ENCODE assay signal across 12 cellular contexts in the genomic region with DNA sequence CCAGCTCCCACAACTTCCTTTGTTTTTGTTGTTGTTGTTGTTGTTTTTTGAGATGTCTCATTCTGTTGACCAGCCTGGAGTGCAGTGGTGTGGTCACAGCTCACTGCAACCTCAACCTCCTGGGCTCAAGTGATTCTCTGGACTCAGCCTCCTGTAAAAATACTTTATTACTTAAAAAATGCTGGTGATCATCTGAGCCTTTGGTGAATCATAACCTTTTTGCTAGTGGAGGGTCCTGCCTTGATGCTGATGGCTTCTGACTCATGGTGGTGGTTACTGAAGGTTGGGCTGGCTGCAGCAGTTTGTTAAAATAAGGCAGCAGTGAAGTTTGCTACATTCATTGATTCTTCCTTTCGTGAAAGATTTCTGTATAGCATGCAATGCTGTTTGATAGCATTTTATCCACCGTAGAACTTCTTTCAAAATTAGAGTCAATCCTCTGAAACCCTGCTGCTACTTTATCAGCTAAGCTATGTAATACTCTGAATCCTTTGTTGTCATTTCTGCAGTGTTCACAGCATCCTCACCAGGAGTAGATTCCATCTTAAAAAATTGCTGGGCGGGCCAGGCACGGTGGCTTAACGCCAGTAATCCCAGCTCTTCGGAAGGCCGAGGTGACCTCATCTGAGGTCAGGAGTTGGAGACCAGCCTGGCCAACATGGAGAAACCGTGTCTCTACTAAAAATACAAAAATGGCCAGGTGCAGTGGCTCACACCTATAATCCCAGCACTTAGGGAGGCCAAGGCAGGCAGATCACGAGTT. TPM values are rescaled to one million over a fixed set of nuclear protein-coding genes. Genes with fewer than 3 reads are reported as not detected.
A peak's percentile ranks its signal among the peaks of the same experiment; 100 is the strongest.
DNase-seq lines count a peak whose midpoint lies in the region; ATAC-seq and TF ChIP-seq lines count a peak whose summit lies in the region.
"Had no signal": no experiment of that assay in that cellular context is flagged by ENCODE, and none has a peak within 500 bp of the region (broad histone marks: within the 10 kb centered on the region; RNA-seq: fewer than 3 reads in every experiment).

No MANE protein-coding gene starts in this region.

- H3K27ac Mint-ChIP-seq in activated CD8-positive, alpha-beta T cell treated with anti-CD3 and anti-CD28 coated beads for 36 hours = no peak overlapping the region
- H3K27ac Mint-ChIP-seq in activated CD8-positive, alpha-beta T cell treated with anti-CD3 and anti-CD28 coated beads, Interleukin-2, amount 10 ng/mL, durations not matched to agents 7 days and 5 days = no peak overlapping the region
- H3K27ac Mint-ChIP-seq: IgD-negative memory B cell had no signal

- H3K27ac ChIP-seq in PC-3 (ENCODE audit: low read length) (peak overlapping the region; percentile 90), hepatocyte (no peak overlapping the region)
- H3K27ac ChIP-seq: upper lobe of right lung had no signal

- peaks cover 68% of the 10 kb centered on the region for H3K79me2 ChIP-seq in PC-3 (ENCODE audit: low read length)
- peaks cover 99% of the 10 kb centered on the region for H3K79me2 ChIP-seq in hepatocyte

- H3K27me3 ChIP-seq in PC-3 (ENCODE audit: low read length) = no peaks in the 10 kb centered on the region
- H3K27me3 ChIP-seq in hepatocyte = no peaks in the 10 kb centered on the region
- H3K27me3 ChIP-seq: upper lobe of right lung had no signal

- POLR2A ChIA-PET in activated CD8-positive, alpha-beta T cell treated with anti-CD3 and anti-CD28 coated beads for 36 hours (lab: Charles Lee) = interaction anchor here (0.6 to 2.0 kb wide), 2 partner anchors 13 to 143 kb away, joined by 3 to 5 read pairs; no protein-coding TSS in a partner anchor
- POLR2A ChIA-PET in activated CD8-positive, alpha-beta T cell treated with anti-CD3 and anti-CD28 coated beads, Interleukin-2, amount 10 ng/mL, durations not matched to agents 7 days and 5 days (lab: Charles Lee) = no interaction called here
- POLR2A ChIA-PET in PC-3 (lab: Charles Lee; ENCODE audit: unreplicated experiment) = no interaction called here

- intact Hi-C loops in activated CD8-positive, alpha-beta T cell treated with anti-CD3 and anti-CD28 coated beads for 36 hours (cut with micrococcal nuclease) = no loop called here
- intact Hi-C loops in PC-3 (cut with micrococcal nuclease) = loop anchor here (1.0 kb wide), 1 partner anchor 12 kb away; no protein-coding TSS in a partner anchor

- H3K9me2 ChIP-seq in PC-3 (replicated peaks; ENCODE audit: low read length) (no peaks in the 10 kb centered on the region), hepatocyte (replicated peaks; ENCODE audit: insufficient read depth) (no peaks in the 10 kb centered on the region)

- in situ Hi-C loops in G401 (cut with HindIII; ENCODE audit: low sequenced_read_pairs) = loop anchor here (25.0 kb wide), 1 partner anchor 109 kb away; no protein-coding TSS in a partner anchor

- no peaks in the 10 kb centered on the region for H4K20me1 ChIP-seq in PC-3 (ENCODE audit: low read length)
- H4K20me1 ChIP-seq in hepatocyte (ENCODE audit: insufficient read depth, poor library complexity, severe bottlenecking) = peaks cover 44% of the 10 kb centered on the region

- H3K4me3 ChIP-seq in PC-3 (ENCODE audit: low read length) (peak overlapping the region; percentile 23; the same call in 1 of the 2 replicates), hepatocyte (no peak overlapping the region)
- H3K4me3 ChIP-seq: upper lobe of right lung had no signal

- peaks cover 26% of the 10 kb centered on the region for H3K4me1 ChIP-seq in PC-3 (ENCODE audit: insufficient read depth, low read length)
- H3K4me1 ChIP-seq in hepatocyte (ENCODE audit: insufficient read depth) = peaks cover 13% of the 10 kb centered on the region
- H3K4me1 ChIP-seq: upper lobe of right lung had no signal

- peak overlapping the region; percentile 19; the same call in 1 of the 2 replicates for H3K9ac ChIP-seq in PC-3 (ENCODE audit: low read length)

- no peaks in the 10 kb centered on the region for H3K9me3 Mint-ChIP-seq in activated CD8-positive, alpha-beta T cell treated with anti-CD3 and anti-CD28 coated beads for 36 hours
- no peaks in the 10 kb centered on the region for H3K9me3 Mint-ChIP-seq in activated CD8-positive, alpha-beta T cell treated with anti-CD3 and anti-CD28 coated beads, Interleukin-2, amount 10 ng/mL, durations not matched to agents 7 days and 5 days (ENCODE audit: insufficient read depth)
- H3K9me3 Mint-ChIP-seq: IgD-negative memory B cell had no signal

- DNase-seq in activated CD8-positive, alpha-beta T cell treated with anti-CD3 and anti-CD28 coated beads for 36 hours = peak; percentile 28
- DNase-seq in activated CD8-positive, alpha-beta T cell treated with anti-CD3 and anti-CD28 coated beads, Interleukin-2, amount 10 ng/mL, durations not matched to agents 7 days and 5 days = no peak
- DNase-seq in PC-3 (peak; percentile 80), fibroblast of gingiva (ENCODE audit: low read depth) (peak; percentile 35), renal cortical epithelial cell (ENCODE audit: low read depth) (peak; percentile 89), G401 (ENCODE audit: low spot score) (no peak), NCI-H1417 treated with DMSO at 0.1 percent for 48 hours (lab: John Stamatoyannopoulos, UW) (no peak), hepatocyte (ENCODE audit: low spot score) (no peak)
- DNase-seq: activated T-cell treated with anti-CD3 and anti-CD28 coated beads for 4 hours, occipital lobe, upper lobe of right lung had no signal

- peak overlapping the region; percentile 76 for H3K4me2 ChIP-seq in PC-3 (ENCODE audit: low read length)
- no peak overlapping the region for H3K4me2 ChIP-seq in hepatocyte

- 65% methylated on average over 9 of the region's 9 CpGs for WGBS in hepatocyte (ENCODE audit: low lambda C conversion rate, missing lambda C conversion rate)

- no peaks in the 10 kb centered on the region for H3F3A ChIP-seq in PC-3 (ENCODE audit: low read length, unreplicated experiment)

- H2AFZ ChIP-seq in PC-3 (ENCODE audit: low read length) (no peak overlapping the region), hepatocyte (no peak overlapping the region)

- peak; percentile 68 for ATAC-seq in activated CD8-positive, alpha-beta T cell treated with anti-CD3 and anti-CD28 coated beads for 36 hours
- ATAC-seq in activated CD8-positive, alpha-beta T cell treated with anti-CD3 and anti-CD28 coated beads, Interleukin-2, amount 10 ng/mL, durations not matched to agents 7 days and 5 days = no peak
- peak; percentile 91 for ATAC-seq in PC-3
- ATAC-seq: upper lobe of right lung had no signal

- H3K36me3 Mint-ChIP-seq in activated CD8-positive, alpha-beta T cell treated with anti-CD3 and anti-CD28 coated beads for 36 hours (ENCODE audit: low read depth) = peaks cover 2% of the 10 kb centered on the region
- H3K36me3 Mint-ChIP-seq in activated CD8-positive, alpha-beta T cell treated with anti-CD3 and anti-CD28 coated beads, Interleukin-2, amount 10 ng/mL, durations not matched to agents 7 days and 5 days (ENCODE audit: low read depth) = no peaks in the 10 kb centered on the region

- no peaks in the 10 kb centered on the region for H3K36me3 ChIP-seq in PC-3 (ENCODE audit: low read depth, low read length)
- H3K36me3 ChIP-seq in hepatocyte (replicated peaks; ENCODE audit: insufficient read depth, low read depth) = no peaks in the 10 kb centered on the region
- H3K36me3 ChIP-seq: upper lobe of right lung had no signal

- no peaks in the 10 kb centered on the region for H3K9me3 ChIP-seq in PC-3 (ENCODE audit: low read length)
- H3K9me3 ChIP-seq in hepatocyte (ENCODE audit: low read depth) = no peaks in the 10 kb centered on the region
- H3K9me3 ChIP-seq: upper lobe of right lung had no signal

- H3K4me3 Mint-ChIP-seq in activated CD8-positive, alpha-beta T cell treated with anti-CD3 and anti-CD28 coated beads for 36 hours = no peak overlapping the region
- H3K4me3 Mint-ChIP-seq in activated CD8-positive, alpha-beta T cell treated with anti-CD3 and anti-CD28 coated beads, Interleukin-2, amount 10 ng/mL, durations not matched to agents 7 days and 5 days = no peak overlapping the region
- H3K4me3 Mint-ChIP-seq: IgD-negative memory B cell had no signal

- BruUV-seq in PC-3 (replicated peaks; lab: Mats Ljungman, UMichigan) = no TSS peak

- H3K4me1 Mint-ChIP-seq in activated CD8-positive, alpha-beta T cell treated with anti-CD3 and anti-CD28 coated beads for 36 hours (ENCODE audit: low read depth) = peaks cover 13% of the 10 kb centered on the region
- H3K4me1 Mint-ChIP-seq in activated CD8-positive, alpha-beta T cell treated with anti-CD3 and anti-CD28 coated beads, Interleukin-2, amount 10 ng/mL, durations not matched to agents 7 days and 5 days (ENCODE audit: low read depth) = peaks cover 5% of the 10 kb centered on the region

- TF ChIP-seq CTCF in activated CD8-positive, alpha-beta T cell treated with anti-CD3 and anti-CD28 coated beads for 36 hours (IDR thresholded peaks at IDR 0.05) = no peak
- TF ChIP-seq CTCF in PC-3 (conservative IDR thresholded peaks at IDR 0.05; ENCODE audit: low read depth, low read length) (no peak), hepatocyte (IDR thresholded peaks at IDR 0.05; ENCODE audit: poor library complexity) (no peak)

- no peaks in the 10 kb centered on the region for H3K27me3 Mint-ChIP-seq in activated CD8-positive, alpha-beta T cell treated with anti-CD3 and anti-CD28 coated beads for 36 hours
- H3K27me3 Mint-ChIP-seq in activated CD8-positive, alpha-beta T cell treated with anti-CD3 and anti-CD28 coated beads, Interleukin-2, amount 10 ng/mL, durations not matched to agents 7 days and 5 days (ENCODE audit: low read depth) = no peaks in the 10 kb centered on the region
- H3K27me3 Mint-ChIP-seq: IgD-negative memory B cell had no signal

- CTCF ChIA-PET in activated CD8-positive, alpha-beta T cell treated with anti-CD3 and anti-CD28 coated beads for 36 hours (lab: Charles Lee) = interaction anchor here (1.3 kb wide), 1 partner anchor 112 kb away, joined by 3 read pairs; no protein-coding TSS in a partner anchor
- CTCF ChIA-PET in activated CD8-positive, alpha-beta T cell treated with anti-CD3 and anti-CD28 coated beads, Interleukin-2, amount 10 ng/mL, durations not matched to agents 7 days and 5 days (lab: Charles Lee) = interaction anchor here (1.3 to 1.5 kb wide), 2 partner anchors 9 to 113 kb away, joined by 3 to 4 read pairs; no protein-coding TSS in a partner anchor
- CTCF ChIA-PET in PC-3 (lab: Charles Lee) = no interaction called here

RNA-seq across cellular contexts. Expression of gene ARHGAP35, which starts 18.0 kb away (rescaled TPM):
- 10 to 100 TPM; 15.0 to 16.4 TPM for total RNA-seq in activated CD8-positive, alpha-beta T cell treated with anti-CD3 and anti-CD28 coated beads for 36 hours
- 10 to 100 TPM; 23.9 to 24.1 TPM for total RNA-seq in activated CD8-positive, alpha-beta T cell treated with anti-CD3 and anti-CD28 coated beads, Interleukin-2, amount 10 ng/mL, durations not matched to agents 7 days and 5 days
- total RNA-seq in PC-3 (2014; rRNA removed) (23.6 and 31.2 TPM in 2 replicates), renal cortical epithelial cell (19.6 and 104 TPM in 2 replicates), hepatocyte (44.3 and 48.1 TPM in 2 replicates)
- 11.6 and 14.2 TPM in 2 replicates for total RNA-seq in G401 (2014; rRNA removed; shearing (Covaris generic))
- 11.5 and 18.6 TPM in 2 replicates for polyA plus RNA-seq in hepatocyte

RNA-seq across cellular contexts. Expression of gene AP2S1, which starts 28.1 kb away (rescaled TPM):
- 100 to 1,000 TPM; 101 to 105 TPM for total RNA-seq in activated CD8-positive, alpha-beta T cell treated with anti-CD3 and anti-CD28 coated beads for 36 hours
- total RNA-seq in activated CD8-positive, alpha-beta T cell treated with anti-CD3 and anti-CD28 coated beads, Interleukin-2, amount 10 ng/mL, durations not matched to agents 7 days and 5 days = 100 to 1,000 TPM; 151 to 154 TPM
- total RNA-seq in PC-3 (2014; rRNA removed) = 245 and 330 TPM in 2 replicates
- 117 and 122 TPM in 2 replicates for total RNA-seq in renal cortical epithelial cell
- 227 and 256 TPM in 2 replicates for total RNA-seq in G401 (2014; rRNA removed; shearing (Covaris generic))
- 109 and 129 TPM in 2 replicates for total RNA-seq in hepatocyte
- polyA plus RNA-seq in hepatocyte = 349 and 392 TPM in 2 replicates

Comparison
In these comparisons a context has a peak if more than half of its experiments do, and no peak if none do; other contexts are left out.
1. DNase-seq: peak in activated CD8-positive, alpha-beta T cell treated with anti-CD3 and anti-CD28 coated beads for 36 hours (single experiment), PC-3 (single experiment), fibroblast of gingiva (single experiment) and renal cortical epithelial cell (single experiment); none in activated CD8-positive, alpha-beta T cell treated with anti-CD3 and anti-CD28 coated beads, Interleukin-2, amount 10 ng/mL, durations not matched to agents 7 days and 5 days (single experiment), G401 (single experiment), NCI-H1417 treated with DMSO at 0.1 percent for 48 hours (single experiment) and hepatocyte (single experiment).